ENCODE assay signal across 10 cellular contexts in the genomic region with DNA sequence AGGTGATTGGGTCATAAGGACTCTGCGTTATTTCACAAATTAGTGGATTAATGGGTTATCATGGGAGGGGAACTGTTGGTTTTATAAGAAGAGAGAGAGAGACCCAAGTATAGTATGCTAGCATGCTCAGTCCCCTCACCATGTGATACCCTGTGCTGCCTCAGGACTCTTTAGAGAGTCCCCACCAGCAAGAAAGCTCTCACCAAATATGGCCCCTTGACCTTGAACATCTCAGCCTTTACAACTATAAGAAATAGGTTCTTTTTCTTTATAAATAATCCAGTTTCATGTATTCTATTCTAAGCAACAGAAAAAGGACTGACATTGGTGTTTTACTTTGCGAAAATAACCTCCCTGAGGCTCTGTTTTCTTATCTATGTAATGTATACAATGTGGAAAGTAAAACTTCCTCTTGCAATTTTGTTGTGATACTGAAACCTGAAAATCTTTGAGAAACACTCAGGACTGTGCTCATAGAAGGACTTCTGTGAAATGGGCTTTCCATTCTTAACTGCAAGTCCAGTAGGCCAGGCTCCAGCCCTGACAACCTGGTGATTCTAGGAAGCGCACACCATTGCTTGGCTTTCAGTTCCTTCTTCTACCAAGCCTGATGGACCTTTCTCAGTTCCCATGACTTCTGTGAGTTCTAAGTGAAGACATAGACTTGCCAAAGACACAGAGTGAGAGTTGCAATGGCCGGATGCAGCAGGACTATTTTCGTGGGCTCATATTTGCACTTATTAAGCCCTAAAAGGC. TPM values are rescaled to one million over a fixed set of nuclear protein-coding genes. Genes with fewer than 3 reads are reported as not detected.
A peak's percentile ranks its signal among the peaks of the same experiment; 100 is the strongest.
DNase-seq lines count a peak whose midpoint lies in the region; ATAC-seq and TF ChIP-seq lines count a peak whose summit lies in the region.
"Had no signal": no experiment of that assay in that cellular context is flagged by ENCODE, and none has a peak within 500 bp of the region (broad histone marks: within the 10 kb centered on the region; RNA-seq: fewer than 3 reads in every experiment).

No MANE protein-coding gene starts in this region.

- H3K36me3 ChIP-seq in spleen (no peaks in the 10 kb centered on the region), PC-9 (ENCODE audit: low read depth) (no peaks in the 10 kb centered on the region)
- H3K36me3 ChIP-seq: cardiac muscle cell had no signal

- 50 to 68% (median 58%) methylated on average over 5 of the region's 5 CpGs for WGBS in spleen, 5 donors

- in situ Hi-C loops in KBM-7 (cut with MboI; ENCODE audit: low pct_unique_long_range_greater_than_20kb, low sequenced_read_pairs): no loop called here

- H4K20me1 ChIP-seq in PC-9 (ENCODE audit: insufficient read depth): no peaks in the 10 kb centered on the region

- peak overlapping the region in 7 of 8 donors; percentile 67 to 94 (median 86) for H3K27ac ChIP-seq in spleen
- H3K27ac ChIP-seq in PC-9: no peak overlapping the region
- H3K27ac ChIP-seq: cardiac muscle cell had no signal

- no peak overlapping the region for H3K4me2 ChIP-seq in PC-9

- peaks cover 9 to 58% (median 32%) of the 10 kb centered on the region in 6 donors for H3K4me1 ChIP-seq in spleen
- H3K4me1 ChIP-seq in PC-9 (replicated peaks; ENCODE audit: insufficient read depth): no peaks in the 10 kb centered on the region

- no peaks in the 10 kb centered on the region for H3K9me2 ChIP-seq in PC-9 (ENCODE audit: insufficient read depth)

- CTCF ChIA-PET in PC-9 (lab: Charles Lee): no interaction called here

- H3K27me3 ChIP-seq in spleen (replicated peaks in 1 of 7) (no peaks in the 10 kb centered on the region), PC-9 (ENCODE audit: insufficient read depth, low read depth) (no peaks in the 10 kb centered on the region)

- H2AFZ ChIP-seq in PC-9: no peak overlapping the region

- POLR2A ChIA-PET in PC-9 (lab: Charles Lee; ENCODE audit: unreplicated experiment): no interaction called here

- no peak for TF ChIP-seq POLR2A in spleen (IDR thresholded peaks at IDR 0.05)

- H3K4me3 ChIP-seq in spleen (peak overlapping the region in 1 of 8 donors; percentile 58), PC-9 (no peak overlapping the region)
- H3K4me3 ChIP-seq: cardiac muscle cell had no signal

- no peaks in the 10 kb centered on the region for H3K79me2 ChIP-seq in PC-9 (ENCODE audit: low read depth)

- no peak for TF ChIP-seq CTCF in spleen (IDR thresholded peaks at IDR 0.05 in 8 of 11, conservative IDR thresholded peaks at IDR 0.05 in 3 of 11)
- TF ChIP-seq CTCF in PC-9 (conservative IDR thresholded peaks at IDR 0.05): no peak

- ATAC-seq in GM19043 (IDR thresholded peaks at IDR 0.05; ENCODE audit: low read depth, unreplicated experiment): peak; percentile 91
- peak; percentile 92 for ATAC-seq in HG02759 (IDR thresholded peaks at IDR 0.05; ENCODE audit: unreplicated experiment)

- BruUV-seq in PC-9 (replicated peaks; lab: Mats Ljungman, UMichigan): no TSS peak

- intact Hi-C loops in spleen (cut with DNase I; ENCODE audit: low total_unique reads) (no loop called here), PC-9 (cut with micrococcal nuclease; ENCODE audit: unreplicated experiment) (no loop called here)

- DNase-seq in KBM-7 (peak; percentile 4), spleen (peak; percentile 74), PC-9 (no peak), DMS153 (lab: John Stamatoyannopoulos, UW) (no peak), SK-N-DZ (ENCODE audit: low spot score) (no peak)
- DNase-seq: activated CD4-positive, alpha-beta T cell treated with anti-CD3 and anti-CD28 coated beads, Interleukin-2, amount 50 U/mL, for 4 hours; NCI-H187 had no signal

- H3F3A ChIP-seq in PC-9 (ENCODE audit: insufficient read depth, low read depth): no peaks in the 10 kb centered on the region; the same call in 1 of the 2 replicates

- H3K9me3 ChIP-seq in spleen: no peaks in the 10 kb centered on the region
- H3K9me3 ChIP-seq in PC-9 (ENCODE audit: insufficient read depth, low read depth): 0 out of 2 replicates have a peak, but pooled peaks cover 4% of the 10 kb centered on the region

RNA-seq across cellular contexts. Expression of a gene that starts 21.9 kb away (rescaled TPM):
- 1 to 10 TPM in 6 of 7 donors, under 1 TPM in 1; 0.72 to 8.2 (median 2.6) TPM for total RNA-seq in spleen
- polyA plus RNA-seq in spleen: 1 to 10 TPM in 1 of 3 donors, under 1 TPM in 2; 0.24 to 1.0 (median 0.93) TPM
- 0.37 and 0.53 TPM in 2 replicates for total RNA-seq in PC-9 (2021)
- polyA plus RNA-seq in SK-N-DZ (2014; cell fraction: cytosol; rRNA removed): not detected in 2 replicates
- not detected in 2 replicates for polyA plus RNA-seq in SK-N-DZ (2014; cell fraction: nucleus; rRNA removed)
- total RNA-seq: cardiac muscle cell had no signal
- polyA plus RNA-seq: cardiac muscle cell had no signal

RNA-seq across cellular contexts. Expression of a gene that starts 44.4 kb away (rescaled TPM):
- total RNA-seq in spleen (10 to 100 TPM; 27.3 to 92.2 (median 42.1) TPM), PC-9 (2021) (4.5 and 7.1 TPM in 2 replicates)
- 1 to 10 TPM; 2.1 to 4.7 (median 2.2) TPM for polyA plus RNA-seq in spleen
- polyA plus RNA-seq in SK-N-DZ (2014; cell fraction: cytosol; rRNA removed): not detected in 2 replicates
- polyA plus RNA-seq in SK-N-DZ (2014; cell fraction: nucleus; rRNA removed): not detected in 2 replicates
- total RNA-seq: cardiac muscle cell had no signal
- polyA plus RNA-seq: cardiac muscle cell had no signal

Comparison
In these comparisons a context has a peak if more than half of its experiments do, and no peak if none do; other contexts are left out.
1. DNase-seq: peak in KBM-7 (single experiment) and spleen (single experiment); none in PC-9 (0 of 2), DMS153 (single experiment) and SK-N-DZ (single experiment).